In the genomic region with DNA sequence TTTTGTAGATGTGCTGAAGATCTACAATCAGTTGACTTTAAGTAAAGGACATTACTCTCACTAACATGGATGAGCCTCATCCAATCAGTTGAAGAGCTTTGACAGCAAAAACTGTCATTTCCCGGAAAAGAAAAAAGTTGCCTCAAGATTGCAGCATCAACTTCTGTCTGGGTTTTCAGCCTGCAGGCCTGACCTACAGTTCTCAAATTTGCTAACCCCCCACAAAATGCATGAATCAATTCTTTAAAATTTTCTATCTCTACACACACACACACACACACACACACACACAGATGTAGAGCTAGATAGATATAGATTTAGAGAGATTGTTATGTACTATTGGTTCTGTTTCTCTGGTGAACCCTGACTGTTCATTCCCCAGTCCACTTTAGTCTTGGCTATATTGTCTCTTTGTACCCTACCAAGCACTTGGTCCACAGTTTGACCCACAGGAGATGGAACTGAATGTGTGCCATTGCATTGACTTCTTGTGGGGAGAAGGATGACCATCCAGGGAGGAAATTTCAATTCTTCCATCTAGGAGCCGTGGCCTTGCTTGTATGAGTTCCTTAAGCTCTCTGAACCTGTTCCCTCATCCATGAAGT, we compare ENCODE assay signal across 1 cellular context.
TF ChIP-seq lines count a peak whose summit lies in the region.

No MANE protein-coding gene starts in this region.

TF ChIP-seq in K562, 482 proteins besides CTCF, POLR2A, EP300 and RAD21 (continued from another document):
- TF ChIP-seq, protein P1, sequence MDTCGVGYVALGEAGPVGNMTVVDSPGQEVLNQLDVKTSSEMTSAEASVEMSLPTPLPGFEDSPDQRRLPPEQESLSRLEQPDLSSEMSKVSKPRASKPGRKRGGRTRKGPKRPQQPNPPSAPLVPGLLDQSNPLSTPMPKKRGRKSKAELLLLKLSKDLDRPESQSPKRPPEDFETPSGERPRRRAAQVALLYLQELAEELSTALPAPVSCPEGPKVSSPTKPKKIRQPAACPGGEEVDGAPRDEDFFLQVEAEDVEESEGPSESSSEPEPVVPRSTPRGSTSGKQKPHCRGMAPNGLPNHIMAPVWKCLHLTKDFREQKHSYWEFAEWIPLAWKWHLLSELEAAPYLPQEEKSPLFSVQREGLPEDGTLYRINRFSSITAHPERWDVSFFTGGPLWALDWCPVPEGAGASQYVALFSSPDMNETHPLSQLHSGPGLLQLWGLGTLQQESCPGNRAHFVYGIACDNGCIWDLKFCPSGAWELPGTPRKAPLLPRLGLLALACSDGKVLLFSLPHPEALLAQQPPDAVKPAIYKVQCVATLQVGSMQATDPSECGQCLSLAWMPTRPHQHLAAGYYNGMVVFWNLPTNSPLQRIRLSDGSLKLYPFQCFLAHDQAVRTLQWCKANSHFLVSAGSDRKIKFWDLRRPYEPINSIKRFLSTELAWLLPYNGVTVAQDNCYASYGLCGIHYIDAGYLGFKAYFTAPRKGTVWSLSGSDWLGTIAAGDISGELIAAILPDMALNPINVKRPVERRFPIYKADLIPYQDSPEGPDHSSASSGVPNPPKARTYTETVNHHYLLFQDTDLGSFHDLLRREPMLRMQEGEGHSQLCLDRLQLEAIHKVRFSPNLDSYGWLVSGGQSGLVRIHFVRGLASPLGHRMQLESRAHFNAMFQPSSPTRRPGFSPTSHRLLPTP (IDR thresholded peaks at IDR 0.05; ENCODE audit: borderline replicate concordance, extremely low read depth, insufficient read length) = no peak
- TF ChIP-seq ZNF589 (CRISPR knock-in tag; IDR thresholded peaks at IDR 0.05; ENCODE audit: low read depth) (peak; percentile 82), ZNF785 (CRISPR knock-in tag; IDR thresholded peaks at IDR 0.05) (no peak), PYGO2 (tag; IDR thresholded peaks at IDR 0.05) (no peak), RBBP5 (IDR thresholded peaks at IDR 0.05; ENCODE audit: borderline replicate concordance, insufficient read depth, low read length, poor library complexity, severe bottlenecking) (no peak), MEIS2 (IDR thresholded peaks at IDR 0.05; ENCODE audit: partially characterized antibody) (peak; percentile 52), POLR2H (tag; IDR thresholded peaks at IDR 0.05; ENCODE audit: low read depth) (peak; percentile 28; the same call in 1 of the 2 replicates), FOXK2 (conservative IDR thresholded peaks at IDR 0.05 in 1 of 2, IDR thresholded peaks at IDR 0.05 in 1 of 2; ENCODE audit: low read depth in 2 of 2) (no peak), RBM22 (IDR thresholded peaks at IDR 0.05; ENCODE audit: low read depth, low read length, poor library complexity, severe bottlenecking) (no peak), KHSRP (IDR thresholded peaks at IDR 0.05) (no peak), C11orf30 (IDR thresholded peaks at IDR 0.05; ENCODE audit: low read depth) (no peak), ESRRA (IDR thresholded peaks at IDR 0.05; ENCODE audit: borderline replicate concordance, low read depth) (no peak), ARID2 (IDR thresholded peaks at IDR 0.05) (no peak), ZNF57 (CRISPR knock-in tag; IDR thresholded peaks at IDR 0.05) (no peak), ZNF12 (CRISPR knock-in tag; IDR thresholded peaks at IDR 0.05) (no peak), ZFP1 (CRISPR knock-in tag; IDR thresholded peaks at IDR 0.05) (no peak), HSF4 (CRISPR knock-in tag; IDR thresholded peaks at IDR 0.05; ENCODE audit: borderline replicate concordance) (no peak), ZKSCAN3 (CRISPR knock-in tag; IDR thresholded peaks at IDR 0.05) (no peak), FOXP1 (CRISPR knock-in tag; IDR thresholded peaks at IDR 0.05) (no peak), WHSC1 (IDR thresholded peaks at IDR 0.05; ENCODE audit: low read length) (no peak)
- TF ChIP-seq, protein P2, sequence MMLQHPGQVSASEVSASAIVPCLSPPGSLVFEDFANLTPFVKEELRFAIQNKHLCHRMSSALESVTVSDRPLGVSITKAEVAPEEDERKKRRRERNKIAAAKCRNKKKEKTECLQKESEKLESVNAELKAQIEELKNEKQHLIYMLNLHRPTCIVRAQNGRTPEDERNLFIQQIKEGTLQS (IDR thresholded peaks at IDR 0.05) = peak; percentile 45; the same call in 1 of the 2 replicates
- TF ChIP-seq, protein P2 (CRISPR knock-in tag; conservative IDR thresholded peaks at IDR 0.05) = no peak
- TF ChIP-seq, protein P3, sequence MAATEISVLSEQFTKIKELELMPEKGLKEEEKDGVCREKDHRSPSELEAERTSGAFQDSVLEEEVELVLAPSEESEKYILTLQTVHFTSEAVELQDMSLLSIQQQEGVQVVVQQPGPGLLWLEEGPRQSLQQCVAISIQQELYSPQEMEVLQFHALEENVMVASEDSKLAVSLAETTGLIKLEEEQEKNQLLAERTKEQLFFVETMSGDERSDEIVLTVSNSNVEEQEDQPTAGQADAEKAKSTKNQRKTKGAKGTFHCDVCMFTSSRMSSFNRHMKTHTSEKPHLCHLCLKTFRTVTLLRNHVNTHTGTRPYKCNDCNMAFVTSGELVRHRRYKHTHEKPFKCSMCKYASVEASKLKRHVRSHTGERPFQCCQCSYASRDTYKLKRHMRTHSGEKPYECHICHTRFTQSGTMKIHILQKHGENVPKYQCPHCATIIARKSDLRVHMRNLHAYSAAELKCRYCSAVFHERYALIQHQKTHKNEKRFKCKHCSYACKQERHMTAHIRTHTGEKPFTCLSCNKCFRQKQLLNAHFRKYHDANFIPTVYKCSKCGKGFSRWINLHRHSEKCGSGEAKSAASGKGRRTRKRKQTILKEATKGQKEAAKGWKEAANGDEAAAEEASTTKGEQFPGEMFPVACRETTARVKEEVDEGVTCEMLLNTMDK (IDR thresholded peaks at IDR 0.05; ENCODE audit: borderline replicate concordance, insufficient read depth, low read depth, low read length, poor library complexity, severe bottlenecking) = no peak
- TF ChIP-seq, protein P4, sequence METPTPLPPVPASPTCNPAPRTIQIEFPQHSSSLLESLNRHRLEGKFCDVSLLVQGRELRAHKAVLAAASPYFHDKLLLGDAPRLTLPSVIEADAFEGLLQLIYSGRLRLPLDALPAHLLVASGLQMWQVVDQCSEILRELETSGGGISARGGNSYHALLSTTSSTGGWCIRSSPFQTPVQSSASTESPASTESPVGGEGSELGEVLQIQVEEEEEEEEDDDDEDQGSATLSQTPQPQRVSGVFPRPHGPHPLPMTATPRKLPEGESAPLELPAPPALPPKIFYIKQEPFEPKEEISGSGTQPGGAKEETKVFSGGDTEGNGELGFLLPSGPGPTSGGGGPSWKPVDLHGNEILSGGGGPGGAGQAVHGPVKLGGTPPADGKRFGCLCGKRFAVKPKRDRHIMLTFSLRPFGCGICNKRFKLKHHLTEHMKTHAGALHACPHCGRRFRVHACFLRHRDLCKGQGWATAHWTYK (CRISPR knock-in tag; IDR thresholded peaks at IDR 0.05) = no peak
- TF ChIP-seq, protein P5, sequence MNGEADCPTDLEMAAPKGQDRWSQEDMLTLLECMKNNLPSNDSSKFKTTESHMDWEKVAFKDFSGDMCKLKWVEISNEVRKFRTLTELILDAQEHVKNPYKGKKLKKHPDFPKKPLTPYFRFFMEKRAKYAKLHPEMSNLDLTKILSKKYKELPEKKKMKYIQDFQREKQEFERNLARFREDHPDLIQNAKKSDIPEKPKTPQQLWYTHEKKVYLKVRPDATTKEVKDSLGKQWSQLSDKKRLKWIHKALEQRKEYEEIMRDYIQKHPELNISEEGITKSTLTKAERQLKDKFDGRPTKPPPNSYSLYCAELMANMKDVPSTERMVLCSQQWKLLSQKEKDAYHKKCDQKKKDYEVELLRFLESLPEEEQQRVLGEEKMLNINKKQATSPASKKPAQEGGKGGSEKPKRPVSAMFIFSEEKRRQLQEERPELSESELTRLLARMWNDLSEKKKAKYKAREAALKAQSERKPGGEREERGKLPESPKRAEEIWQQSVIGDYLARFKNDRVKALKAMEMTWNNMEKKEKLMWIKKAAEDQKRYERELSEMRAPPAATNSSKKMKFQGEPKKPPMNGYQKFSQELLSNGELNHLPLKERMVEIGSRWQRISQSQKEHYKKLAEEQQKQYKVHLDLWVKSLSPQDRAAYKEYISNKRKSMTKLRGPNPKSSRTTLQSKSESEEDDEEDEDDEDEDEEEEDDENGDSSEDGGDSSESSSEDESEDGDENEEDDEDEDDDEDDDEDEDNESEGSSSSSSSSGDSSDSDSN (IDR thresholded peaks at IDR 0.05; ENCODE audit: borderline replicate concordance in 1 of 2, low read depth in 2 of 2, low read length in 2 of 2) = no peak
